ENCODE assay signal across 18 cellular contexts in genomic region chr12:115103884-115104883, GRCh38.
DNase-seq lines count a peak whose midpoint lies in the region; ATAC-seq and TF ChIP-seq lines count a peak whose summit lies in the region.
"Had no signal": no experiment of that assay in that cellular context is flagged by ENCODE, and none has a peak within 500 bp of the region (broad histone marks: within the 10 kb centered on the region; RNA-seq: fewer than 3 reads in every experiment).

No MANE protein-coding gene starts in this region.

- TF ChIP-seq CTCF in fibroblast of mammary gland (conservative IDR thresholded peaks at IDR 0.05; ENCODE audit: control insufficient read depth, insufficient read depth, low read depth, low read length) (no peak), tibial artery (IDR thresholded peaks at IDR 0.05) (no peak), gastrocnemius medialis (IDR thresholded peaks at IDR 0.05 in 4 of 5, conservative IDR thresholded peaks at IDR 0.05 in 1 of 5) (no peak)

- in situ Hi-C loops in gastrocnemius medialis (cut with MboI; ENCODE audit: low sequenced_read_pairs in 4 of 4): no loop called here

- H3K9me3 Mint-ChIP-seq in activated naive CD4-positive, alpha-beta T cell treated with anti-CD3 and anti-CD28 coated beads, Interleukin-2, amount 10 ng/mL, durations not matched to agents 7 days and 5 days: peaks cover 10% of the 10 kb centered on the region
- peaks cover 17% of the 10 kb centered on the region for H3K9me3 Mint-ChIP-seq in activated naive CD8-positive, alpha-beta T cell treated with anti-CD3 and anti-CD28 coated beads, Interleukin-2, amount 50 U/mL, for 24 hours

- peak; percentile 63 for ATAC-seq in Right ventricle myocardium superior (ENCODE audit: poor library complexity)
- no peak for ATAC-seq in gastrocnemius medialis
- no peak for ATAC-seq in activated naive CD8-positive, alpha-beta T cell treated with anti-CD3 and anti-CD28 coated beads, Interleukin-2, amount 50 U/mL, for 24 hours
- ATAC-seq: lower lobe of right lung had no signal

- H3K4me3 ChIP-seq in fibroblast of mammary gland (ENCODE audit: control insufficient read depth, low read depth, low read length) (no peak overlapping the region), tibial artery (no peak overlapping the region), gastrocnemius medialis (no peak overlapping the region)
- H3K4me3 ChIP-seq: lower lobe of right lung, SK-N-MC had no signal

- H3K4me1 Mint-ChIP-seq in activated naive CD4-positive, alpha-beta T cell treated with anti-CD3 and anti-CD28 coated beads, Interleukin-2, amount 10 ng/mL, durations not matched to agents 7 days and 5 days: no peaks in the 10 kb centered on the region
- no peaks in the 10 kb centered on the region for H3K4me1 Mint-ChIP-seq in activated naive CD8-positive, alpha-beta T cell treated with anti-CD3 and anti-CD28 coated beads, Interleukin-2, amount 50 U/mL, for 24 hours

- no peaks in the 10 kb centered on the region for H3K27me3 Mint-ChIP-seq in activated naive CD4-positive, alpha-beta T cell treated with anti-CD3 and anti-CD28 coated beads, Interleukin-2, amount 10 ng/mL, durations not matched to agents 7 days and 5 days
- H3K27me3 Mint-ChIP-seq in activated naive CD8-positive, alpha-beta T cell treated with anti-CD3 and anti-CD28 coated beads, Interleukin-2, amount 50 U/mL, for 24 hours: no peaks in the 10 kb centered on the region

- no peaks in the 10 kb centered on the region for H3K36me3 ChIP-seq in tibial artery
- no peaks in the 10 kb centered on the region for H3K36me3 ChIP-seq in gastrocnemius medialis
- H3K36me3 ChIP-seq: lower lobe of right lung had no signal

- H3K9me3 ChIP-seq in tibial artery: no peaks in the 10 kb centered on the region
- H3K9me3 ChIP-seq in gastrocnemius medialis: no peaks in the 10 kb centered on the region
- H3K9me3 ChIP-seq: lower lobe of right lung had no signal

- no peaks in the 10 kb centered on the region for H3K36me3 Mint-ChIP-seq in activated naive CD4-positive, alpha-beta T cell treated with anti-CD3 and anti-CD28 coated beads, Interleukin-2, amount 10 ng/mL, durations not matched to agents 7 days and 5 days
- no peaks in the 10 kb centered on the region for H3K36me3 Mint-ChIP-seq in activated naive CD8-positive, alpha-beta T cell treated with anti-CD3 and anti-CD28 coated beads, Interleukin-2, amount 50 U/mL, for 24 hours (ENCODE audit: low read depth)

- H3K4me1 ChIP-seq in tibial artery (no peaks in the 10 kb centered on the region), gastrocnemius medialis (no peaks in the 10 kb centered on the region)
- H3K4me1 ChIP-seq: lower lobe of right lung had no signal

- no peak overlapping the region for H3K4me3 Mint-ChIP-seq in activated naive CD4-positive, alpha-beta T cell treated with anti-CD3 and anti-CD28 coated beads, Interleukin-2, amount 10 ng/mL, durations not matched to agents 7 days and 5 days
- no peak overlapping the region for H3K4me3 Mint-ChIP-seq in activated naive CD8-positive, alpha-beta T cell treated with anti-CD3 and anti-CD28 coated beads, Interleukin-2, amount 50 U/mL, for 24 hours

- CTCF ChIA-PET in activated naive CD4-positive, alpha-beta T cell treated with anti-CD3 and anti-CD28 coated beads, Interleukin-2, amount 10 ng/mL, durations not matched to agents 7 days and 5 days (lab: Charles Lee): no interaction called here

- no peak for TF ChIP-seq POLR2A in gastrocnemius medialis (IDR thresholded peaks at IDR 0.05)

- no peaks in the 10 kb centered on the region for H3K27me3 ChIP-seq in tibial artery
- no peaks in the 10 kb centered on the region for H3K27me3 ChIP-seq in gastrocnemius medialis

- no peak overlapping the region for H3K27ac Mint-ChIP-seq in activated naive CD4-positive, alpha-beta T cell treated with anti-CD3 and anti-CD28 coated beads, Interleukin-2, amount 10 ng/mL, durations not matched to agents 7 days and 5 days
- no peak overlapping the region for H3K27ac Mint-ChIP-seq in activated naive CD8-positive, alpha-beta T cell treated with anti-CD3 and anti-CD28 coated beads, Interleukin-2, amount 50 U/mL, for 24 hours

- H3K27ac ChIP-seq in tibial artery (no peak overlapping the region), gastrocnemius medialis (no peak overlapping the region)
- H3K27ac ChIP-seq: lower lobe of right lung, SK-N-MC, VCaP had no signal

- intact Hi-C loops in Right ventricle myocardium superior (cut with DNase I): no loop called here
- intact Hi-C loops in cardiac septum (cut with DNase I): no loop called here
- intact Hi-C loops in tibial artery (cut with DNase I; ENCODE audit: low total_unique reads): no loop called here
- intact Hi-C loops in gastrocnemius medialis (cut with DNase I; ENCODE audit: low total_unique reads): no loop called here

- DNase-seq in Right ventricle myocardium superior (peak; percentile 46), cardiac septum (ENCODE audit: low spot score) (no peak), fibroblast of mammary gland (ENCODE audit: low read depth) (peak; percentile 32), medulla oblongata (ENCODE audit: extremely low spot score) (peak; percentile 5), tibial artery (no peak), gastrocnemius medialis (no peak)
- no peak for DNase-seq in activated naive CD4-positive, alpha-beta T cell treated with anti-CD3 and anti-CD28 coated beads, Interleukin-2, amount 10 ng/mL, durations not matched to agents 7 days and 5 days
- DNase-seq in activated naive CD8-positive, alpha-beta T cell treated with anti-CD3 and anti-CD28 coated beads, Interleukin-2, amount 50 U/mL, for 24 hours: no peak
- DNase-seq: activated naive CD4-positive, alpha-beta T cell; central memory CD4-positive, alpha-beta T cell; HCEC 1CT; hippocampal formation; lower lobe of right lung; MM.1S; occipital lobe; stimulated activated CD4-positive, alpha-beta T cell treated with anti-CD3 and anti-CD28 coated beads, Interleukin-12 subunit alpha, Interleukin-12 subunit beta, amount 100 ng/mL, for 4 hours had no signal

Comparison
In these comparisons a context has a peak if more than half of its experiments do, and no peak if none do; other contexts are left out.
1. DNase-seq: peak in Right ventricle myocardium superior (single experiment), fibroblast of mammary gland (single experiment) and medulla oblongata (single experiment); none in cardiac septum (single experiment), tibial artery (0 of 2), gastrocnemius medialis (0 of 2), activated naive CD4-positive, alpha-beta T cell treated with anti-CD3 and anti-CD28 coated beads, Interleukin-2, amount 10 ng/mL, durations not matched to agents 7 days and 5 days (single experiment) and activated naive CD8-positive, alpha-beta T cell treated with anti-CD3 and anti-CD28 coated beads, Interleukin-2, amount 50 U/mL, for 24 hours (single experiment).